Comparison of ENCODE assay signal across 23 cellular contexts in the genomic region with DNA sequence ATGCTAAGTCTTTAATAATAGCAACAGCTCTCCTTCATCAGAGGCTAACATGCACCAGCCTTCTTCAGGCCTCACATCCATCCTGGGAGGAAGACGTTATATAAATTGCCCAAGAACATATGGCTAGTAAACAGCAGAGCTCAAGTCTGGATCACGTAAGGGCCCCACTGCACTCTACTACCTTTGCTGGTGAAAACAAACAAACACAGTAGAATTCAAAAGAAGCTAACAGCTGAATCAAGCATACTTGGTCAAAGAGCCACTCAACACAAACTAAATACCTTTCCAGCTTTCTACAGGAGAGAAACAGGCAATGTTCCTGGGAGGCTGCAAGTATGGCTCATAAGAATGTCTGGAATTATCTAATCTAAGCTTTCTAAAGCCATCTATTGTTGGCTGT.
"Had no signal": no experiment of that assay in that cellular context is flagged by ENCODE, and none has a peak within 500 bp of the region (broad histone marks: within the 10 kb centered on the region; RNA-seq: fewer than 3 reads in every experiment).

No MANE protein-coding gene starts in this region.

- H3K9me3 ChIP-seq: esophagus squamous epithelium, left ventricle myocardium inferior, mucosa of descending colon, psoas muscle, spleen, testis, tibial nerve had no signal

- H3K4me3 ChIP-seq: esophagus squamous epithelium, left ventricle myocardium inferior, mucosa of descending colon, neural progenitor cell, psoas muscle, spleen, testis, tibial nerve had no signal

- H3K79me2 ChIP-seq: parathyroid adenoma had no signal

- H3K9ac ChIP-seq: neural progenitor cell, parathyroid adenoma had no signal

- FAIRE-seq: keratinocyte had no signal

- H3K27ac ChIP-seq: epithelial cell of prostate, esophagus squamous epithelium, left ventricle myocardium inferior, neural progenitor cell, parathyroid adenoma, psoas muscle, spleen, testis, tibial nerve had no signal

- H3K4me2 ChIP-seq: neural progenitor cell had no signal

- H3K27me3 ChIP-seq: esophagus squamous epithelium, neural progenitor cell, spleen, testis, tibial nerve had no signal

- H3K4me1 ChIP-seq: neural progenitor cell, parathyroid adenoma, spleen, testis had no signal

- H2AFZ ChIP-seq: neural progenitor cell, parathyroid adenoma had no signal

- H3K36me3 Mint-ChIP-seq: immature natural killer cell; natural killer cell; stimulated activated memory B cell treated with anti-CD40 and anti-IgM and Interleukin-4, amounts not matched to agents 10 μg/mL and 1 μg/mL and 100 μg/mL, for 72 hours had no signal

- H3K4me1 Mint-ChIP-seq: central memory CD8-positive, alpha-beta T cell; immature natural killer cell; natural killer cell had no signal

- H3K27me3 Mint-ChIP-seq: central memory CD8-positive, alpha-beta T cell; effector memory CD8-positive, alpha-beta T cell; stimulated activated memory B cell treated with anti-CD40 and anti-IgM and Interleukin-4, amounts not matched to agents 10 μg/mL and 1 μg/mL and 100 μg/mL, for 72 hours had no signal

- H3K27ac Mint-ChIP-seq: effector memory CD8-positive, alpha-beta T cell; immature natural killer cell; natural killer cell; neural progenitor cell; stimulated activated memory B cell treated with anti-CD40 and anti-IgM and Interleukin-4, amounts not matched to agents 10 μg/mL and 1 μg/mL and 100 μg/mL, for 72 hours; stimulated activated naive CD8-positive, alpha-beta T cell treated with anti-CD3 and anti-CD28 coated beads, Interleukin-15, Interleukin-2, amounts not matched to agents 100 ng/mL and 50 ng/mL, for 24 hours had no signal

- H3K36me3 ChIP-seq: neural progenitor cell had no signal

- DNase-seq: effector memory CD8-positive, alpha-beta T cell; esophagus squamous epithelium; foreskin fibroblast; immature natural killer cell; left ventricle myocardium inferior; mucosa of descending colon; natural killer cell; nucleus accumbens; psoas muscle; spleen; stimulated activated CD4-positive, alpha-beta T cell treated with anti-CD3 and anti-CD28 coated beads, Interleukin-15, amount 100 ng/mL, for 24 hours; stimulated activated CD4-positive, alpha-beta T cell treated with anti-CD3 and anti-CD28 coated beads, Interleukin-1b, Interleukin-23, amount 100 ng/mL, for 48 hours; stimulated activated CD4-positive, alpha-beta T cell treated with anti-CD3 and anti-CD28 coated beads, Interleukin-4, amount 100 ng/mL, for 24 hours; testis had no signal

- ATAC-seq: effector memory CD8-positive, alpha-beta T cell; natural killer cell; sciatic nerve; stimulated activated memory B cell treated with anti-CD40 and anti-IgM and Interleukin-4, amounts not matched to agents 10 μg/mL and 1 μg/mL and 100 μg/mL, for 72 hours had no signal

- H3K4me3 Mint-ChIP-seq: central memory CD8-positive, alpha-beta T cell; effector memory CD8-positive, alpha-beta T cell; immature natural killer cell; natural killer cell; neural progenitor cell; stimulated activated memory B cell treated with anti-CD40 and anti-IgM and Interleukin-4, amounts not matched to agents 10 μg/mL and 1 μg/mL and 100 μg/mL, for 72 hours; stimulated activated naive CD8-positive, alpha-beta T cell treated with anti-CD3 and anti-CD28 coated beads, Interleukin-15, Interleukin-2, amounts not matched to agents 100 ng/mL and 50 ng/mL, for 24 hours had no signal

- H3K9me3 Mint-ChIP-seq: stimulated activated naive CD8-positive, alpha-beta T cell treated with anti-CD3 and anti-CD28 coated beads, Interleukin-15, Interleukin-2, amounts not matched to agents 100 ng/mL and 50 ng/mL, for 24 hours had no signal
